Comparison of ENCODE assay signal across 8 cellular contexts in genomic region chr1:205061665-205062069, GRCh38. TPM values are rescaled to one million over a fixed set of nuclear protein-coding genes. Genes with fewer than 3 reads are reported as not detected.
DNase-seq lines count a peak whose midpoint lies in the region; ATAC-seq and TF ChIP-seq lines count a peak whose summit lies in the region.

No MANE protein-coding gene starts in this region.

- H3K36me3 ChIP-seq in HAP-1 (replicated peaks), result no peaks in the 10 kb centered on the region
- H3K36me3 ChIP-seq in liver (ENCODE audit: control insufficient read depth in 4 of 4, insufficient read depth in 3 of 4, low read depth in 1 of 4, low read length in 3 of 4), result no peaks in the 10 kb centered on the region

- no peaks in the 10 kb centered on the region for H3K9me3 ChIP-seq in HAP-1
- no peaks in the 10 kb centered on the region for H3K9me3 ChIP-seq in liver (ENCODE audit: control insufficient read depth in 4 of 4, low read length in 3 of 4)

- peak; percentile 96 to 97 for TF ChIP-seq RAD21 in liver (IDR thresholded peaks at IDR 0.05)

- TF ChIP-seq CTCF in AG10803 (conservative IDR thresholded peaks at IDR 0.05; ENCODE audit: low read length) (peak; percentile 90), liver (IDR thresholded peaks at IDR 0.05; ENCODE audit: low read depth, low read length, missing input control) (peak; percentile 94)

- in situ Hi-C loops in HAP-1 (cut with MboI; ENCODE audit: low sequenced_read_pairs), result loop anchor here (5.0 kb wide), 1 partner anchor 84 kb away; no protein-coding TSS in a partner anchor

- H3K4me1 ChIP-seq in HAP-1 (no peaks in the 10 kb centered on the region), liver (ENCODE audit: control insufficient read depth in 4 of 4, insufficient read depth in 4 of 4, low read length in 3 of 4) (peaks cover 0 to 3% (median 0%) of the 10 kb centered on the region in 4 donors)

- H3K9ac ChIP-seq in liver (ENCODE audit: low read depth in 1 of 2, low read length in 2 of 2), result no peak overlapping the region

- no peak overlapping the region for H3K27ac ChIP-seq in liver (ENCODE audit: low read depth in 1 of 2, low read length in 2 of 2)

- DNase-seq in AG10803 (ENCODE audit: low read depth) (peak; percentile 49), HAP-1 (ENCODE audit: low spot score in 2 of 2) (peak; percentile 66 to 90), NCI-H510A (lab: John Stamatoyannopoulos, UW) (peak; percentile 70), dedifferentiated amniotic fluid mesenchymal stem cell (ENCODE audit: extremely low spot score) (peak; percentile 75)
- peak; percentile 43 to 50 for DNase-seq in activated CD4-positive, alpha-beta T cell treated with anti-CD3 and anti-CD28 coated beads, Interleukin-2, amount 50 U/mL, for 24 hours (ENCODE audit: low read depth in 1 of 2, low spot score in 1 of 2)
- peak; percentile 31 to 42 (median 38) for DNase-seq in stimulated activated CD4-positive, alpha-beta T cell treated with anti-CD3 and anti-CD28 coated beads, TNF-alpha, amount 100 ng/mL, for 4 hours (ENCODE audit: low read depth in 3 of 3)

- ATAC-seq in HG03095 (IDR thresholded peaks at IDR 0.05; ENCODE audit: unreplicated experiment), result no peak

- WGBS in liver, result 39% methylated on average over 13 of the region's 13 CpGs

- H3K4me3 ChIP-seq in AG10803 (ENCODE audit: low read length), result no peak overlapping the region
- no peak overlapping the region for H3K4me3 ChIP-seq in HAP-1
- H3K4me3 ChIP-seq in liver (ENCODE audit: low read depth in 1 of 3, low read length in 3 of 3), result no peak overlapping the region

- H3K27me3 ChIP-seq in HAP-1 (ENCODE audit: low read depth) (peaks cover 2% of the 10 kb centered on the region; the same call in 1 of the 2 replicates), liver (ENCODE audit: control insufficient read depth in 4 of 4, insufficient read depth in 4 of 4, low read length in 3 of 4) (no peaks in the 10 kb centered on the region)

TF ChIP-seq in liver, 16 proteins besides CTCF, POLR2A, EP300 and RAD21:
- TF ChIP-seq EGR1 (IDR thresholded peaks at IDR 0.05; ENCODE audit: low read depth in 2 of 2), result no peak
- no peak for TF ChIP-seq FOXA1 (IDR thresholded peaks at IDR 0.05)
- no peak for TF ChIP-seq RXRA (IDR thresholded peaks at IDR 0.05)
- TF ChIP-seq GABPA (IDR thresholded peaks at IDR 0.05 in 1 of 2, conservative IDR thresholded peaks at IDR 0.05 in 1 of 2), result no peak
- TF ChIP-seq FOXA2 (IDR thresholded peaks at IDR 0.05), result no peak
- TF ChIP-seq NR2F2 (IDR thresholded peaks at IDR 0.05), result no peak
- no peak for TF ChIP-seq JUND (IDR thresholded peaks at IDR 0.05)
- no peak for TF ChIP-seq HNF4G (IDR thresholded peaks at IDR 0.05)
- TF ChIP-seq YY1 (IDR thresholded peaks at IDR 0.05), result no peak
- TF ChIP-seq REST (IDR thresholded peaks at IDR 0.05), result no peak

RNA-seq across cellular contexts. Expression of gene CNTN2, which starts 18.7 kb away (rescaled TPM):
- total RNA-seq in liver, result under 1 TPM; 0.05 to 0.17 TPM
- under 1 TPM; 0.17 to 0.25 TPM for polyA plus RNA-seq in liver

RNA-seq across cellular contexts. Expression of gene TMEM81, which starts 22.6 kb away (rescaled TPM):
- total RNA-seq in liver, result 1 to 10 TPM in 1 of 2 donors, under 1 TPM in 1; 0.98 to 2.8 TPM
- polyA plus RNA-seq in liver, result under 1 TPM; 0.78 to 0.81 TPM
